Comparison of ENCODE assay signal across 38 cellular contexts in genomic region chr4:89216422-89216821, GRCh38.
"Had no signal": no experiment of that assay in that cellular context is flagged by ENCODE, and none has a peak within 500 bp of the region (broad histone marks: within the 10 kb centered on the region; RNA-seq: fewer than 3 reads in every experiment).

No MANE protein-coding gene starts in this region.

- H3K4me1 ChIP-seq: adrenal gland, ascending aorta, breast epithelium had no signal

- FAIRE-seq: astrocyte, bronchial epithelial cell had no signal

- H3K9me3 ChIP-seq: adrenal gland, ascending aorta, body of pancreas, breast epithelium had no signal

- H3K27ac ChIP-seq: adrenal gland, ascending aorta, body of pancreas, brain microvascular endothelial cell, breast epithelium, cardiac muscle cell had no signal

- DNase-seq: activated effector memory CD4-positive, alpha-beta T cell treated with anti-CD3 and anti-CD28 coated beads, Interleukin-2, amount 50 U/mL, for 16 hours; activated effector memory CD4-positive, alpha-beta T cell treated with Interleukin-2 at 50 U/mL for 16 hours; activated gamma-delta T cell; activated gamma-delta T cell treated with Interleukin-2 at 50 U/mL for 16 hours; activated naive CD4-positive, alpha-beta T cell; activated naive CD4-positive, alpha-beta T cell treated with anti-CD3 and anti-CD28 coated beads for 36 hours; activated naive CD4-positive, alpha-beta T cell treated with anti-CD3 and anti-CD28 coated beads, Interleukin-2, amount 10 ng/mL, durations not matched to agents 7 days and 5 days; activated naive CD4-positive, alpha-beta T cell treated with anti-CD3 and anti-CD28 coated beads, Interleukin-2, amount 50 U/mL, for 16 hours; activated naive CD4-positive, alpha-beta T cell treated with Interleukin-2 at 50 U/mL for 16 hours; activated naive CD8-positive, alpha-beta T cell treated with anti-CD3 and anti-CD28 coated beads for 36 hours; activated naive CD8-positive, alpha-beta T cell treated with anti-CD3 and anti-CD28 coated beads, Interleukin-2, amount 10 ng/mL, durations not matched to agents 7 days and 5 days; activated T-cell treated with anti-CD3 and anti-CD28 coated beads for 4 hours; activated T-cell treated with anti-CD3 and anti-CD28 coated beads, Interleukin-2, amount 50 U/mL, for 1 hour; activated T-cell treated with anti-CD3 and anti-CD28 coated beads, Interleukin-2, amount 50 U/mL, for 24 hours; activated T-cell treated with anti-CD3 and anti-CD28 coated beads, Interleukin-2, amount 50 U/mL, for 4 hours; activated T-cell treated with anti-CD3 and anti-CD28 coated beads, Interleukin-2, amount 50 U/mL, for 48 hours; activated T-cell treated with anti-CD3 and anti-CD28 coated beads, Interleukin-2, amount 50 U/mL, for 72 hours; adrenal gland; amniotic stem cell; amygdala; anterior cingulate cortex; aorta; body of pancreas; brain microvascular endothelial cell; central memory CD4-positive, alpha-beta T cell had no signal

- H3K4me3 Mint-ChIP-seq: activated naive CD4-positive, alpha-beta T cell treated with anti-CD3 and anti-CD28 coated beads for 36 hours; activated naive CD4-positive, alpha-beta T cell treated with anti-CD3 and anti-CD28 coated beads, Interleukin-2, amount 10 ng/mL, durations not matched to agents 7 days and 5 days; activated naive CD4-positive, alpha-beta T cell treated with anti-CD3 and anti-CD28 coated beads, Interleukin-2, amount 50 U/mL, for 24 hours; activated naive CD8-positive, alpha-beta T cell; activated naive CD8-positive, alpha-beta T cell treated with anti-CD3 and anti-CD28 coated beads for 36 hours; activated naive CD8-positive, alpha-beta T cell treated with anti-CD3 and anti-CD28 coated beads, Interleukin-2, amount 10 ng/mL, durations not matched to agents 7 days and 5 days; activated T-cell treated with anti-CD3 and anti-CD28 coated beads, Interleukin-2, amount 50 U/mL, for 24 hours; activated T-cell treated with anti-CD3 and anti-CD28 coated beads, Interleukin-2, amount 50 U/mL, for 4 hours; activated T-cell treated with anti-CD3 and anti-CD28 coated beads, Interleukin-2, amount 50 U/mL, for 72 hours; activated T-helper 1 cell treated with anti-CD3 and anti-CD28 coated beads, Interleukin-12 subunit alpha, Interleukin-12 subunit beta, Interleukin-2, Interleukin-4 antibody, amounts not matched to agents 30 ng/mL and 10 ng/mL and 1 ng/mL, durations not matched to agents 14 hours and 24 hours and 36 hours; activated T-helper 17 cell treated with anti-CD3 and anti-CD28 coated beads, Interleukin-2, amount 50 U/mL, for 72 hours; brain; central memory CD8-positive, alpha-beta T cell had no signal

- H3K4me1 Mint-ChIP-seq: activated naive CD4-positive, alpha-beta T cell treated with anti-CD3 and anti-CD28 coated beads, Interleukin-2, amount 10 ng/mL, durations not matched to agents 7 days and 5 days; activated naive CD4-positive, alpha-beta T cell treated with anti-CD3 and anti-CD28 coated beads, Interleukin-2, amount 50 U/mL, for 24 hours; activated naive CD8-positive, alpha-beta T cell treated with anti-CD3 and anti-CD28 coated beads for 36 hours; activated naive CD8-positive, alpha-beta T cell treated with anti-CD3 and anti-CD28 coated beads, Interleukin-2, amount 10 ng/mL, durations not matched to agents 7 days and 5 days; activated T-helper 17 cell treated with anti-CD3 and anti-CD28 coated beads, Interleukin-2, amount 50 U/mL, for 72 hours; central memory CD8-positive, alpha-beta T cell had no signal

- H3K4me3 ChIP-seq: adrenal gland, ascending aorta, body of pancreas, breast epithelium, cardiac muscle cell had no signal

- H3K36me3 ChIP-seq: adrenal gland, ascending aorta, brain microvascular endothelial cell, breast epithelium, cardiac muscle cell had no signal

- H3K9me3 Mint-ChIP-seq: activated naive CD4-positive, alpha-beta T cell treated with anti-CD3 and anti-CD28 coated beads for 36 hours; activated naive CD4-positive, alpha-beta T cell treated with anti-CD3 and anti-CD28 coated beads, Interleukin-2, amount 10 ng/mL, durations not matched to agents 7 days and 5 days; activated naive CD4-positive, alpha-beta T cell treated with anti-CD3 and anti-CD28 coated beads, Interleukin-2, amount 50 U/mL, for 24 hours; activated naive CD8-positive, alpha-beta T cell treated with anti-CD3 and anti-CD28 coated beads for 36 hours; activated T-cell treated with anti-CD3 and anti-CD28 coated beads, Interleukin-2, amount 50 U/mL, for 24 hours; activated T-cell treated with anti-CD3 and anti-CD28 coated beads, Interleukin-2, amount 50 U/mL, for 4 hours; activated T-helper 17 cell treated with anti-CD3 and anti-CD28 coated beads, Interleukin-2, amount 50 U/mL, for 72 hours; activated T-helper 2 cell treated with anti-CD3 and anti-CD28 coated beads, Interferon-gamma antibody, Interleukin-2, Interleukin-4, amounts not matched to agents 10 μg/mL and 5 μg/mL and 100 μg/mL, durations not matched to agents 14 hours and 24 hours and 36 hours; central memory CD8-positive, alpha-beta T cell had no signal

- H3K27ac Mint-ChIP-seq: activated naive CD4-positive, alpha-beta T cell treated with anti-CD3 and anti-CD28 coated beads for 36 hours; activated naive CD4-positive, alpha-beta T cell treated with anti-CD3 and anti-CD28 coated beads, Interleukin-2, amount 10 ng/mL, durations not matched to agents 7 days and 5 days; activated naive CD4-positive, alpha-beta T cell treated with anti-CD3 and anti-CD28 coated beads, Interleukin-2, amount 50 U/mL, for 24 hours; activated naive CD4-positive, alpha-beta T cell treated with anti-CD3 and anti-CD28 coated beads, Interleukin-2, amount 50 U/mL, for 72 hours; activated naive CD8-positive, alpha-beta T cell; activated naive CD8-positive, alpha-beta T cell treated with anti-CD3 and anti-CD28 coated beads for 36 hours; activated naive CD8-positive, alpha-beta T cell treated with anti-CD3 and anti-CD28 coated beads, Interleukin-2, amount 10 ng/mL, durations not matched to agents 7 days and 5 days; activated T-cell treated with anti-CD3 and anti-CD28 coated beads, Interleukin-2, amount 50 U/mL, for 24 hours; activated T-cell treated with anti-CD3 and anti-CD28 coated beads, Interleukin-2, amount 50 U/mL, for 72 hours; activated T-helper 1 cell treated with anti-CD3 and anti-CD28 coated beads, Interleukin-12 subunit alpha, Interleukin-12 subunit beta, Interleukin-2, Interleukin-4 antibody, amounts not matched to agents 30 ng/mL and 10 ng/mL and 1 ng/mL, durations not matched to agents 14 hours and 24 hours and 36 hours; activated T-helper 17 cell treated with anti-CD3 and anti-CD28 coated beads, Interleukin-2, amount 50 U/mL, for 72 hours; activated T-helper 2 cell treated with anti-CD3 and anti-CD28 coated beads, Interferon-gamma antibody, Interleukin-2, Interleukin-4, amounts not matched to agents 10 μg/mL and 5 μg/mL and 100 μg/mL, durations not matched to agents 14 hours and 24 hours and 36 hours; brain had no signal

- ATAC-seq: activated naive CD4-positive, alpha-beta T cell treated with anti-CD3 and anti-CD28 coated beads, Interleukin-2, amount 50 U/mL, for 72 hours; activated T-cell treated with anti-CD3 and anti-CD28 coated beads, Interleukin-2, amount 50 U/mL, for 4 hours; activated T-cell treated with anti-CD3 and anti-CD28 coated beads, Interleukin-2, amount 50 U/mL, for 72 hours; activated T-helper 17 cell treated with anti-CD3 and anti-CD28 coated beads, Interleukin-2, amount 50 U/mL, for 72 hours; body of pancreas had no signal

- H3K36me3 Mint-ChIP-seq: activated naive CD4-positive, alpha-beta T cell treated with anti-CD3 and anti-CD28 coated beads, Interleukin-2, amount 10 ng/mL, durations not matched to agents 7 days and 5 days; activated naive CD4-positive, alpha-beta T cell treated with anti-CD3 and anti-CD28 coated beads, Interleukin-2, amount 50 U/mL, for 24 hours; activated naive CD4-positive, alpha-beta T cell treated with anti-CD3 and anti-CD28 coated beads, Interleukin-2, amount 50 U/mL, for 72 hours; activated naive CD8-positive, alpha-beta T cell; activated naive CD8-positive, alpha-beta T cell treated with anti-CD3 and anti-CD28 coated beads, Interleukin-2, amount 10 ng/mL, durations not matched to agents 7 days and 5 days; brain had no signal

- H3K27me3 ChIP-seq: adrenal gland, ascending aorta, body of pancreas, brain microvascular endothelial cell, breast epithelium, cardiac muscle cell had no signal
